Comparison of ENCODE assay signal across 26 cellular contexts in the genomic region with DNA sequence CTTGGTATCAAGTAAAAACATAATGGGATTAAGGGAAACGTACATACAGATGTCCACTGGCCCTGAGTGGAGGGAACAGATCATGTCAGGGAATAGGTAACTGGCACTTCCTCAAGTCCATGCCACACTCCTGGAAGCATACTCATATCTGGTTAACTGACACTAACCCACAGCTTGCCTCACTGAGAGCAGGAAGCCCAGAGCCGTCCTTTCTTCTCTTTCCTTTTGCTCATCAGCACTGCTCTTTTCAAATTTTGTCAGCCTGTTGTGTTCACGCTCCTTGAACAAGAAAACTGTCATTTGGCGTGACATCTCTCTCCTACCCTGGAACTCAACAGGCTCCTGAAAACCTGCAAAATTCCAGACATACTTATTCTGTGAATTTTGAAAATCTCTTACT.
"Had no signal": no experiment of that assay in that cellular context is flagged by ENCODE, and none has a peak within 500 bp of the region (broad histone marks: within the 10 kb centered on the region; RNA-seq: fewer than 3 reads in every experiment).

No MANE protein-coding gene starts in this region.

- H3K36me3 Mint-ChIP-seq: activated naive CD8-positive, alpha-beta T cell; brain had no signal

- H3K27me3 ChIP-seq: SJCRH30 had no signal

- H3K4me1 Mint-ChIP-seq: activated CD4-positive, alpha-beta memory T cell treated with anti-CD3 and anti-CD28 coated beads, Interleukin-2, amount 10 ng/mL, durations not matched to agents 7 days and 5 days; activated T-helper 17 cell treated with anti-CD3 and anti-CD28 coated beads, Interleukin-2, amount 50 U/mL, for 72 hours had no signal

- H3K4me3 ChIP-seq: SJCRH30 had no signal

- DNase-seq: activated CD4-positive, alpha-beta memory T cell treated with anti-CD3 and anti-CD28 coated beads, Interleukin-2, amount 10 ng/mL, durations not matched to agents 7 days and 5 days; activated CD4-positive, alpha-beta T cell treated with anti-CD3 and anti-CD28 coated beads, Interleukin-2, amount 50 U/mL, for 1 hour; activated CD4-positive, CD25-positive, alpha-beta regulatory T cell; activated gamma-delta T cell; activated naive CD4-positive, alpha-beta T cell treated with anti-CD3 and anti-CD28 coated beads for 36 hours; activated T-cell treated with anti-CD3 and anti-CD28 coated beads for 4 hours; activated T-cell treated with anti-CD3 and anti-CD28 coated beads, Interleukin-2, amount 50 U/mL, for 48 hours; amygdala; KG1; NCI-H1092; NCI-H1417; NCI-H1930; NCI-H2171; NCI-H2227 treated with DMSO at 0.1 percent for 48 hours; NCI-H446 treated with DMSO at 0.1 percent for 48 hours; NCI-H524 treated with DMSO at 0.1 percent for 48 hours; NCI-H748 treated with DMSO at 0.1 percent for 48 hours; RPMI8226; SJCRH30; SK-N-SH; T-helper 1 cell had no signal

- H3K27ac ChIP-seq: SJCRH30, VCaP had no signal

- H3K9me2 ChIP-seq: SK-N-SH had no signal

- H3K4me1 ChIP-seq: SJCRH30 had no signal

- ATAC-seq: activated T-helper 17 cell treated with anti-CD3 and anti-CD28 coated beads, Interleukin-2, amount 50 U/mL, for 72 hours; Right ventricle myocardium inferior had no signal

- H3K9me3 Mint-ChIP-seq: activated CD4-positive, alpha-beta memory T cell treated with anti-CD3 and anti-CD28 coated beads, Interleukin-2, amount 10 ng/mL, durations not matched to agents 7 days and 5 days; activated naive CD4-positive, alpha-beta T cell treated with anti-CD3 and anti-CD28 coated beads for 36 hours; activated T-helper 17 cell treated with anti-CD3 and anti-CD28 coated beads, Interleukin-2, amount 50 U/mL, for 72 hours; brain had no signal

- H3K4me3 Mint-ChIP-seq: activated CD4-positive, alpha-beta memory T cell treated with anti-CD3 and anti-CD28 coated beads, Interleukin-2, amount 10 ng/mL, durations not matched to agents 7 days and 5 days; activated naive CD4-positive, alpha-beta T cell treated with anti-CD3 and anti-CD28 coated beads for 36 hours; activated naive CD8-positive, alpha-beta T cell; activated T-helper 17 cell treated with anti-CD3 and anti-CD28 coated beads, Interleukin-2, amount 50 U/mL, for 72 hours; brain had no signal

- H3K36me3 ChIP-seq: SJCRH30 had no signal

- H3K4me2 ChIP-seq: SK-N-SH had no signal

- H3K9ac ChIP-seq: SK-N-SH had no signal

- H3K9me3 ChIP-seq: SJCRH30, SK-N-SH had no signal

- H3K27me3 Mint-ChIP-seq: activated CD4-positive, alpha-beta memory T cell treated with anti-CD3 and anti-CD28 coated beads, Interleukin-2, amount 10 ng/mL, durations not matched to agents 7 days and 5 days; activated naive CD8-positive, alpha-beta T cell; activated T-helper 17 cell treated with anti-CD3 and anti-CD28 coated beads, Interleukin-2, amount 50 U/mL, for 72 hours; brain had no signal

- H3K27ac Mint-ChIP-seq: activated CD4-positive, alpha-beta memory T cell treated with anti-CD3 and anti-CD28 coated beads, Interleukin-2, amount 10 ng/mL, durations not matched to agents 7 days and 5 days; activated naive CD4-positive, alpha-beta T cell treated with anti-CD3 and anti-CD28 coated beads for 36 hours; activated naive CD8-positive, alpha-beta T cell; activated T-helper 17 cell treated with anti-CD3 and anti-CD28 coated beads, Interleukin-2, amount 50 U/mL, for 72 hours; brain had no signal
